ENCODE assay signal across 23 cellular contexts in genomic region chr5:82168294-82168693, GRCh38.
A peak's percentile ranks its signal among the peaks of the same experiment; 100 is the strongest.
DNase-seq lines count a peak whose midpoint lies in the region; TF ChIP-seq lines count a peak whose summit lies in the region.
"Had no signal": no experiment of that assay in that cellular context is flagged by ENCODE, and none has a peak within 500 bp of the region (broad histone marks: within the 10 kb centered on the region; RNA-seq: fewer than 3 reads in every experiment).

No MANE protein-coding gene starts in this region.

- H3K9ac ChIP-seq in HUES64 (ENCODE audit: low read depth, low read length) (no peak overlapping the region), mesenchymal stem cell (ENCODE audit: low read length) (no peak overlapping the region)

- no peak overlapping the region for H3K4me3 Mint-ChIP-seq in activated naive CD4-positive, alpha-beta T cell treated with anti-CD3 and anti-CD28 coated beads for 36 hours
- no peak overlapping the region for H3K4me3 Mint-ChIP-seq in chondrocyte (ENCODE audit: unreplicated experiment)
- H3K4me3 Mint-ChIP-seq: activated naive CD8-positive, alpha-beta T cell treated with anti-CD3 and anti-CD28 coated beads, Interleukin-2, amount 50 U/mL, for 24 hours; CD4-positive, alpha-beta T cell; dendritic cell treated with granulocyte-macrophage colony-stimulating factor and Interleukin-4, amounts not matched to agents 40 ng/mL and 50 ng/mL, for 4 days; stimulated activated effector memory CD8-positive, alpha-beta T cell treated with anti-CD3 and anti-CD28 coated beads, Interleukin-12 subunit alpha, Interleukin-12 subunit beta, amount 100 ng/mL, for 72 hours; T-helper 1 cell treated with Interleukin-12 subunit alpha and Interleukin-12 subunit beta and Interleukin-4 antibody, amounts not matched to agents 30 μg/mL and 1 μg/mL, for 36 hours had no signal

- H3K79me1 ChIP-seq in mesenchymal stem cell (replicated peaks; ENCODE audit: low read length, poor library complexity, severe bottlenecking) = no peaks in the 10 kb centered on the region

- H3K36me3 Mint-ChIP-seq in activated naive CD4-positive, alpha-beta T cell treated with anti-CD3 and anti-CD28 coated beads for 36 hours (ENCODE audit: low read depth) = no peaks in the 10 kb centered on the region
- H3K36me3 Mint-ChIP-seq in chondrocyte (ENCODE audit: low read depth) = no peaks in the 10 kb centered on the region
- H3K36me3 Mint-ChIP-seq: stimulated activated effector memory CD8-positive, alpha-beta T cell treated with anti-CD3 and anti-CD28 coated beads, Interleukin-12 subunit alpha, Interleukin-12 subunit beta, amount 100 ng/mL, for 72 hours had no signal

- H3K27ac Mint-ChIP-seq in activated naive CD4-positive, alpha-beta T cell treated with anti-CD3 and anti-CD28 coated beads for 36 hours = no peak overlapping the region
- H3K27ac Mint-ChIP-seq in chondrocyte (ENCODE audit: unreplicated experiment) = no peak overlapping the region
- H3K27ac Mint-ChIP-seq: activated naive CD8-positive, alpha-beta T cell treated with anti-CD3 and anti-CD28 coated beads, Interleukin-2, amount 50 U/mL, for 24 hours; CD4-positive, alpha-beta T cell; dendritic cell treated with granulocyte-macrophage colony-stimulating factor and Interleukin-4, amounts not matched to agents 40 ng/mL and 50 ng/mL, for 4 days; stimulated activated effector memory CD8-positive, alpha-beta T cell treated with anti-CD3 and anti-CD28 coated beads, Interleukin-12 subunit alpha, Interleukin-12 subunit beta, amount 100 ng/mL, for 72 hours; T-helper 1 cell treated with Interleukin-12 subunit alpha and Interleukin-12 subunit beta and Interleukin-4 antibody, amounts not matched to agents 30 μg/mL and 1 μg/mL, for 36 hours had no signal

- H2BK5ac ChIP-seq in mesenchymal stem cell (ENCODE audit: low read depth, low read length, poor library complexity, severe bottlenecking) = no peak overlapping the region

- H4K8ac ChIP-seq in mesenchymal stem cell (ENCODE audit: low read length) = no peak overlapping the region

- peaks cover 14% of the 10 kb centered on the region for H3K4me1 Mint-ChIP-seq in activated naive CD4-positive, alpha-beta T cell treated with anti-CD3 and anti-CD28 coated beads for 36 hours (ENCODE audit: low read depth)
- peaks cover 34% of the 10 kb centered on the region for H3K4me1 Mint-ChIP-seq in chondrocyte (ENCODE audit: low read depth)
- H3K4me1 Mint-ChIP-seq: stimulated activated effector memory CD8-positive, alpha-beta T cell treated with anti-CD3 and anti-CD28 coated beads, Interleukin-12 subunit alpha, Interleukin-12 subunit beta, amount 100 ng/mL, for 72 hours had no signal

- H3K27me3 Mint-ChIP-seq in activated naive CD4-positive, alpha-beta T cell treated with anti-CD3 and anti-CD28 coated beads for 36 hours (ENCODE audit: low read depth) = no peaks in the 10 kb centered on the region
- no peaks in the 10 kb centered on the region for H3K27me3 Mint-ChIP-seq in chondrocyte (ENCODE audit: low read depth)
- H3K27me3 Mint-ChIP-seq: activated naive CD8-positive, alpha-beta T cell treated with anti-CD3 and anti-CD28 coated beads, Interleukin-2, amount 50 U/mL, for 24 hours; CD4-positive, alpha-beta T cell; dendritic cell treated with granulocyte-macrophage colony-stimulating factor and Interleukin-4, amounts not matched to agents 40 ng/mL and 50 ng/mL, for 4 days had no signal

- no peak overlapping the region for H2BK15ac ChIP-seq in mesenchymal stem cell (ENCODE audit: low read depth, poor library complexity, severe bottlenecking)

- no peaks in the 10 kb centered on the region for H3K9me3 Mint-ChIP-seq in activated naive CD4-positive, alpha-beta T cell treated with anti-CD3 and anti-CD28 coated beads for 36 hours
- H3K9me3 Mint-ChIP-seq in chondrocyte (ENCODE audit: low read depth) = no peaks in the 10 kb centered on the region
- H3K9me3 Mint-ChIP-seq: activated naive CD8-positive, alpha-beta T cell treated with anti-CD3 and anti-CD28 coated beads, Interleukin-2, amount 50 U/mL, for 24 hours; CD4-positive, alpha-beta T cell; dendritic cell treated with granulocyte-macrophage colony-stimulating factor and Interleukin-4, amounts not matched to agents 40 ng/mL and 50 ng/mL, for 4 days; stimulated activated effector memory CD8-positive, alpha-beta T cell treated with anti-CD3 and anti-CD28 coated beads, Interleukin-12 subunit alpha, Interleukin-12 subunit beta, amount 100 ng/mL, for 72 hours; T-helper 1 cell treated with Interleukin-12 subunit alpha and Interleukin-12 subunit beta and Interleukin-4 antibody, amounts not matched to agents 30 μg/mL and 1 μg/mL, for 36 hours had no signal

- H3K27me3 ChIP-seq in HUES64 (ENCODE audit: insufficient read depth, low read length) (no peaks in the 10 kb centered on the region), mesenchymal stem cell (ENCODE audit: control insufficient read depth in 1 of 2, insufficient read depth in 1 of 2, low read length in 2 of 2) (no peaks in the 10 kb centered on the region)
- H3K27me3 ChIP-seq: gastrocnemius medialis had no signal

- H3K18ac ChIP-seq in mesenchymal stem cell (ENCODE audit: low read depth in 1 of 2, low read length in 2 of 2) = no peak overlapping the region

- CTCF ChIA-PET in activated naive CD4-positive, alpha-beta T cell treated with anti-CD3 and anti-CD28 coated beads for 36 hours (lab: Charles Lee) = interaction anchor here (0.6 to 0.8 kb wide), 2 partner anchors 494 to 742 kb away, joined by 3 read pairs; no protein-coding TSS in a partner anchor

- no peak overlapping the region for H3K4ac ChIP-seq in mesenchymal stem cell (ENCODE audit: low read depth in 1 of 2, low read length in 2 of 2)

- TF ChIP-seq CTCF in choroid plexus epithelial cell (conservative IDR thresholded peaks at IDR 0.05; ENCODE audit: low read depth, low read length) = no peak
- no peak for TF ChIP-seq CTCF in chondrocyte (IDR thresholded peaks at IDR 0.05)

- no peak overlapping the region for H4K91ac ChIP-seq in mesenchymal stem cell (ENCODE audit: low read length)

- H3K9me3 ChIP-seq in HUES64 (ENCODE audit: insufficient read depth, low read depth, low read length) = no peaks in the 10 kb centered on the region
- H3K9me3 ChIP-seq in mesenchymal stem cell (ENCODE audit: control insufficient read depth, low read length) = no peaks in the 10 kb centered on the region
- H3K9me3 ChIP-seq: gastrocnemius medialis had no signal

- H2BK120ac ChIP-seq in mesenchymal stem cell (ENCODE audit: low read depth, low read length) = no peak overlapping the region

- H3K4me1 ChIP-seq in HUES64 (ENCODE audit: insufficient read depth, low read length) = peaks cover 56% of the 10 kb centered on the region
- H3K4me1 ChIP-seq in mesenchymal stem cell (ENCODE audit: control insufficient read depth, insufficient read depth, low read depth, low read length) = peaks cover 3% of the 10 kb centered on the region

- DNase-seq in ELR (ENCODE audit: low read depth) = peak; percentile 37
- DNase-seq in choroid plexus epithelial cell (ENCODE audit: low read depth) = peak; percentile 30
- peak; percentile 20 for DNase-seq in mesenchymal stem cell
- DNase-seq in activated naive CD4-positive, alpha-beta T cell treated with anti-CD3 and anti-CD28 coated beads for 36 hours = no peak
- no peak for DNase-seq in chondrocyte (ENCODE audit: low spot score)
- no peak for DNase-seq in ecto neural progenitor cell (ENCODE audit: low spot score)
- DNase-seq: activated effector memory CD4-positive, alpha-beta T cell treated with Interleukin-2 at 50 U/mL for 16 hours; activated naive CD8-positive, alpha-beta T cell treated with anti-CD3 and anti-CD28 coated beads, Interleukin-2, amount 50 U/mL, for 24 hours; CD4-positive, alpha-beta T cell; gastrocnemius medialis; GF-D8; Kasumi-1; NCI-H2081 treated with DMSO at 0.1 percent for 48 hours; NCI-H446; nucleus accumbens; PC-9; stimulated activated CD4-positive, alpha-beta T cell treated with anti-CD3 and anti-CD28 coated beads, Interleukin-2, amount 100 ng/mL, for 24 hours; WERI-Rb-1 had no signal

- no peak overlapping the region for H3K14ac ChIP-seq in mesenchymal stem cell (ENCODE audit: low read length in 2 of 2)

- H3K4me2 ChIP-seq in mesenchymal stem cell (ENCODE audit: low read length, poor library complexity, severe bottlenecking) = no peak overlapping the region
- H3K4me2 ChIP-seq: PC-9 had no signal

- H2AK5ac ChIP-seq in mesenchymal stem cell (ENCODE audit: low read length, severe bottlenecking) = no peak overlapping the region

- H3K36me3 ChIP-seq in HUES64 (ENCODE audit: insufficient read depth, low read length) (no peaks in the 10 kb centered on the region), mesenchymal stem cell (ENCODE audit: control insufficient read depth in 1 of 2, insufficient read depth in 2 of 2, low read depth in 1 of 2, low read length in 2 of 2) (no peaks in the 10 kb centered on the region)
- H3K36me3 ChIP-seq: gastrocnemius medialis, WERI-Rb-1 had no signal

- intact Hi-C loops in activated naive CD4-positive, alpha-beta T cell treated with anti-CD3 and anti-CD28 coated beads for 36 hours (cut with micrococcal nuclease) = no loop called here

- no peak overlapping the region for H2BK12ac ChIP-seq in mesenchymal stem cell (ENCODE audit: low read length in 2 of 2)

- H3K27ac ChIP-seq in HUES64 (ENCODE audit: low read depth, low read length) (peak overlapping the region; percentile 72), mesenchymal stem cell (ENCODE audit: low read length, poor library complexity, severe bottlenecking) (no peak overlapping the region)
- H3K27ac ChIP-seq: gastrocnemius medialis, PC-9, skin epidermis, WERI-Rb-1 had no signal

- H3K23ac ChIP-seq in mesenchymal stem cell (ENCODE audit: low read length in 2 of 2) = no peak overlapping the region

- H3K4me3 ChIP-seq in HUES64 (ENCODE audit: low read length) (no peak overlapping the region), choroid plexus epithelial cell (ENCODE audit: low read depth, low read length) (no peak overlapping the region), mesenchymal stem cell (ENCODE audit: insufficient read depth in 1 of 2, low read depth in 1 of 2, low read length in 2 of 2) (no peak overlapping the region)
- H3K4me3 ChIP-seq: gastrocnemius medialis, PC-9, skin epidermis had no signal

- H2AFZ ChIP-seq in mesenchymal stem cell (ENCODE audit: low read depth, low read length) = no peak overlapping the region
- H2AFZ ChIP-seq: PC-9 had no signal

Comparison
In these comparisons a context has a peak if more than half of its experiments do, and no peak if none do; other contexts are left out.
1. DNase-seq: peak in ELR (single experiment), choroid plexus epithelial cell (single experiment) and mesenchymal stem cell (single experiment); none in activated naive CD4-positive, alpha-beta T cell treated with anti-CD3 and anti-CD28 coated beads for 36 hours (single experiment), chondrocyte (single experiment) and ecto neural progenitor cell (single experiment).